8 cellular contexts compared by ENCODE assay signal in the genomic region with DNA sequence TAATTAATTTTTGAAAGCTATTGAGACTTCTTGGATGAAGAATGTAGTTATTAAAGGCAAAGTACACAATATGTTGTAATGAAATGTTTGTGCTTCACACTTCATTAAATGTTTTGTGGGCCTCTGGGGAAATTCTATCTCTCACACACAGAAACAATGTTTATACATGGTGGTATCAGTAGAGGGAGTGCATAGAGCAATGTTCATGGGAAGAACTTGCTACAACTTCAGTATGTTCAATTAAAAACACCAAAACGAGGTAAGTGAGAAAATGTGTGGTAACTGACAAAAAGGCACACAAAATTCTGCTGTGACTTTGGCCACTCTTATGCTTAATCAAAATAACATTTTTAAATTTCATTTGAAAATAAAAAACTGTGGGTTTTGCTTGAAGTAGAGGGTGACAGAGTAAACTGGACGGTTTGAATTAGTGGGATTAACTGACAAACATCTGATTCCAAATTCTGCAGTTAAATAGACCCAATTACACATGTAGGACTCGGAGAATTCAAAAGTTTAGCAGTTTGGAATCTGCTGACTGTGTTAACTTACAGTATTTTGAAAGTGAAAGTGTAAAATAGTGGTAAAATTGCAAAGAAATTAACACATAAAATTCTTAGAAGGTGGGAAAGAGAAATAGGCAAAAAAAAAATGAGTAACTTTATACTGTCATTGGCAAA.
DNase-seq lines count a peak whose midpoint lies in the region; TF ChIP-seq lines count a peak whose summit lies in the region.

No MANE protein-coding gene starts in this region.

- DNase-seq in LNCaP clone FGC (ENCODE audit: low read depth) (peak; percentile 13), colonic mucosa (no peak), ovary (no peak), erythroblast (lab: John Stamatoyannopoulos, UW) (no peak), COLO668 (lab: John Stamatoyannopoulos, UW; ENCODE audit: unreplicated experiment) (no peak), COLO829 (ENCODE audit: low spot score) (no peak), NCI-H146 (lab: John Stamatoyannopoulos, UW) (no peak)

- H3K27ac ChIP-seq in colonic mucosa, result no peak overlapping the region
- H3K27ac ChIP-seq in ovary, result no peak overlapping the region

- H3K36me3 ChIP-seq in ES-I3 (ENCODE audit: insufficient read depth, low read length), result no peaks in the 10 kb centered on the region
- H3K36me3 ChIP-seq in colonic mucosa, result no peaks in the 10 kb centered on the region
- no peaks in the 10 kb centered on the region for H3K36me3 ChIP-seq in ovary

- H3K4me3 ChIP-seq in LNCaP clone FGC (ENCODE audit: low read depth, low read length) (no peak overlapping the region), colonic mucosa (peak overlapping the region; percentile 17), ovary (peak overlapping the region; percentile 32)

- TF ChIP-seq CTCF in LNCaP clone FGC (IDR thresholded peaks at IDR 0.05; ENCODE audit: control insufficient read depth, extremely low read depth, insufficient read depth) (0 out of 2 replicates have a peak, but pooled peaks have one; percentile 16), colonic mucosa (IDR thresholded peaks at IDR 0.05) (no peak), ovary (IDR thresholded peaks at IDR 0.05) (no peak)

- 15 to 23% (median 18%) methylated on average over 3 of the region's 3 CpGs for WGBS in ovary, 3 donors

- TF ChIP-seq POLR2A in ovary (IDR thresholded peaks at IDR 0.05) (no peak), erythroblast (IDR thresholded peaks at IDR 0.05; ENCODE audit: low read length) (no peak)

- TF ChIP-seq EP300 in ovary (IDR thresholded peaks at IDR 0.05), result no peak

- H3K27me3 ChIP-seq in colonic mucosa (no peaks in the 10 kb centered on the region), ovary (no peaks in the 10 kb centered on the region)

- H3K9ac ChIP-seq in ES-I3 (ENCODE audit: low read depth, low read length) (peak overlapping the region; percentile 25; the same call in 1 of the 2 replicates), colonic mucosa (ENCODE audit: low read depth in 2 of 2, low read length in 2 of 2) (no peak overlapping the region)

- H3K9me3 ChIP-seq in ES-I3 (ENCODE audit: control insufficient read depth, insufficient read depth, low read length), result no peaks in the 10 kb centered on the region
- H3K9me3 ChIP-seq in colonic mucosa, result no peaks in the 10 kb centered on the region
- no peaks in the 10 kb centered on the region for H3K9me3 ChIP-seq in ovary

- peaks cover 5% of the 10 kb centered on the region; the same call in 1 of the 2 replicates for H3K4me1 ChIP-seq in ES-I3 (ENCODE audit: insufficient read depth, low read length)
- no peaks in the 10 kb centered on the region for H3K4me1 ChIP-seq in colonic mucosa
- H3K4me1 ChIP-seq in ovary (ENCODE audit: insufficient read depth), result no peaks in the 10 kb centered on the region

- intact Hi-C loops in colonic mucosa (cut with DNase I) (no loop called here), ovary (cut with DNase I) (no loop called here)
